8 cellular contexts compared by ENCODE assay signal in genomic region chr7:74657692-74658170, GRCh38. TPM values are rescaled to one million over a fixed set of nuclear protein-coding genes. Genes with fewer than 3 reads are reported as not detected.
DNase-seq lines count a peak whose midpoint lies in the region; ATAC-seq and TF ChIP-seq lines count a peak whose summit lies in the region.

GTF2I (plus strand) TSS chr7:74657718; CDS start chr7:74689129, 31,411 bp downstream.

- WGBS in suprapubic skin, result 0% methylated on average over 30 of the region's 56 CpGs

- DNase-seq in NCI-H2081 (lab: John Stamatoyannopoulos, UW) (peak; percentile 63 to 64), NCI-H2081 treated with DMSO at 0.1 percent for 48 hours (lab: John Stamatoyannopoulos, UW) (no peak), coronary artery (ENCODE audit: low spot score) (peak; percentile 80), medulla oblongata (ENCODE audit: extremely low spot score) (peak; percentile 33), suprapubic skin (ENCODE audit: low spot score in 2 of 2) (peak in 1 of 2 donors; percentile 76), inferior parietal cortex (ENCODE audit: extremely low spot score) (no peak)

- no peaks in the 10 kb centered on the region for H3K36me3 ChIP-seq in suprapubic skin

- peaks cover 55% of the 10 kb centered on the region for H3K4me1 ChIP-seq in suprapubic skin

- TF ChIP-seq POLR2A in Raji (IDR thresholded peaks at IDR 0.05; ENCODE audit: insufficient read depth, low read depth, low read length), result peak; percentile 33; the same call in 1 of the 2 replicates
- no peak for TF ChIP-seq POLR2A in suprapubic skin (IDR thresholded peaks at IDR 0.05)

- no peaks in the 10 kb centered on the region for H3K9me3 ChIP-seq in suprapubic skin

- TF ChIP-seq CTCF in coronary artery (IDR thresholded peaks at IDR 0.05), result no peak
- TF ChIP-seq CTCF in suprapubic skin (IDR thresholded peaks at IDR 0.05), result no peak

- peak; percentile 28 for ATAC-seq in HG02840 (IDR thresholded peaks at IDR 0.05; ENCODE audit: low FRiP score, unreplicated experiment)

- TF ChIP-seq EP300 in suprapubic skin (IDR thresholded peaks at IDR 0.05), result no peak

- H3K4me3 ChIP-seq in coronary artery (peak within 1 kb of the TSS; percentile 95), suprapubic skin (peak within 1 kb of the TSS; percentile 100)

- H3K27ac ChIP-seq in coronary artery (peak within 1 kb of the TSS; percentile 95 to 98), suprapubic skin (peak within 1 kb of the TSS; percentile 100)

- H3K27me3 ChIP-seq in suprapubic skin, result no peaks in the 10 kb centered on the region

RNA-seq across cellular contexts. Expression of gene GTF2I, which starts in this region (rescaled TPM):
- total RNA-seq in suprapubic skin, result 100 to 1,000 TPM; 142 to 376 (median 172) TPM

Comparison
In these comparisons a context has a peak if more than half of its experiments do, and no peak if none do; other contexts are left out.
1. DNase-seq: peak in NCI-H2081 (2 of 2), coronary artery (single experiment) and medulla oblongata (single experiment); none in NCI-H2081 treated with DMSO at 0.1 percent for 48 hours (single experiment) and inferior parietal cortex (single experiment).